ENCODE assay signal across 1 cellular context in genomic region chr9:109600142-109600541, GRCh38.
TF ChIP-seq lines count a peak whose summit lies in the region.

No MANE protein-coding gene starts in this region.

TF ChIP-seq in HCT116, 20 proteins besides CTCF, POLR2A, EP300 and RAD21 (continued from another document):
- TF ChIP-seq ATF3 (IDR thresholded peaks at IDR 0.05) (no peak), TCF7L2 (IDR thresholded peaks at IDR 0.05; ENCODE audit: borderline replicate concordance, extremely low read depth, insufficient read depth, insufficient read length) (no peak), SRF (IDR thresholded peaks at IDR 0.05; ENCODE audit: low read depth) (no peak), EZH2 (IDR thresholded peaks at IDR 0.05) (no peak), JUND (IDR thresholded peaks at IDR 0.05) (no peak), POLR2AphosphoS5 (IDR thresholded peaks at IDR 0.05; ENCODE audit: low read depth, low read length) (no peak), ELF1 (IDR thresholded peaks at IDR 0.05; ENCODE audit: borderline replicate concordance, low read depth) (no peak), SIN3A (IDR thresholded peaks at IDR 0.05; ENCODE audit: low read depth) (no peak), MAX (IDR thresholded peaks at IDR 0.05) (no peak), REST (IDR thresholded peaks at IDR 0.05; ENCODE audit: low read depth) (no peak)
